Comparison of ENCODE assay signal across 20 cellular contexts in genomic region chr7:33771422-33771821, GRCh38.
"Had no signal": no experiment of that assay in that cellular context is flagged by ENCODE, and none has a peak within 500 bp of the region (broad histone marks: within the 10 kb centered on the region; RNA-seq: fewer than 3 reads in every experiment).

No MANE protein-coding gene starts in this region.

- H3K27ac ChIP-seq: colonic mucosa, left ventricle myocardium inferior, pancreas, suprapubic skin, thyroid gland, uterus had no signal

- H3K4me1 ChIP-seq: colonic mucosa, suprapubic skin, thyroid gland, uterus had no signal

- H3K27me3 ChIP-seq: colonic mucosa, esophagus squamous epithelium, pancreas, suprapubic skin, thyroid gland, uterus had no signal

- H3K36me3 Mint-ChIP-seq: naive B cell; stimulated activated effector memory CD8-positive, alpha-beta T cell treated with anti-CD3 and anti-CD28 coated beads, Interleukin-12 subunit alpha, Interleukin-12 subunit beta, amount 100 ng/mL, for 72 hours had no signal

- H3K9me3 ChIP-seq: colonic mucosa, esophagus squamous epithelium, left ventricle myocardium inferior, pancreas, suprapubic skin, thyroid gland, uterus had no signal

- H3K4me3 ChIP-seq: colonic mucosa, esophagus squamous epithelium, left ventricle myocardium inferior, pancreas, suprapubic skin, thyroid gland, uterus had no signal

- H3K4me3 Mint-ChIP-seq: immature natural killer cell; naive B cell; nephron; stimulated activated effector memory CD8-positive, alpha-beta T cell treated with anti-CD3 and anti-CD28 coated beads, Interleukin-12 subunit alpha, Interleukin-12 subunit beta, amount 100 ng/mL, for 72 hours; type B pancreatic cell had no signal

- H3K4me1 Mint-ChIP-seq: immature natural killer cell; naive B cell; stimulated activated effector memory CD8-positive, alpha-beta T cell treated with anti-CD3 and anti-CD28 coated beads, Interleukin-12 subunit alpha, Interleukin-12 subunit beta, amount 100 ng/mL, for 72 hours had no signal

- H3K27ac Mint-ChIP-seq: immature natural killer cell; nephron; progenitor cell of endocrine pancreas; stimulated activated effector memory CD8-positive, alpha-beta T cell treated with anti-CD3 and anti-CD28 coated beads, Interleukin-12 subunit alpha, Interleukin-12 subunit beta, amount 100 ng/mL, for 72 hours; type B pancreatic cell had no signal

- H3K9me3 Mint-ChIP-seq: naive B cell; nephron; stimulated activated effector memory CD8-positive, alpha-beta T cell treated with anti-CD3 and anti-CD28 coated beads, Interleukin-12 subunit alpha, Interleukin-12 subunit beta, amount 100 ng/mL, for 72 hours had no signal

- DNase-seq: colonic mucosa; dermis blood vessel endothelial cell; esophagus squamous epithelium; immature natural killer cell; left ventricle myocardium inferior; mesendoderm; naive B cell; occipital lobe; pancreas; right cardiac atrium; stimulated activated CD4-positive, alpha-beta T cell treated with anti-CD3 and anti-CD28 coated beads, Interleukin-4, amount 100 ng/mL, for 1 hour; stimulated activated CD8-positive, alpha-beta memory T cell treated with anti-CD3 and anti-CD28 coated beads, Interleukin-4, amount 100 ng/mL, for 48 hours; stimulated activated naive CD8-positive, alpha-beta T cell treated with anti-CD3 and anti-CD28 coated beads, Interleukin-15, Interleukin-2, amounts not matched to agents 100 U/mL and 50 U/mL, for 24 hours; thyroid gland; uterus had no signal

- ATAC-seq: pancreas; right cardiac atrium; stimulated activated effector memory CD8-positive, alpha-beta T cell treated with anti-CD3 and anti-CD28 coated beads, Interleukin-12 subunit alpha, Interleukin-12 subunit beta, amount 100 ng/mL, for 72 hours; stimulated activated naive CD8-positive, alpha-beta T cell treated with anti-CD3 and anti-CD28 coated beads, Interleukin-15, Interleukin-2, amounts not matched to agents 100 U/mL and 50 U/mL, for 24 hours had no signal

- H3K36me3 ChIP-seq: colonic mucosa, esophagus squamous epithelium, left ventricle myocardium inferior, pancreas, suprapubic skin, thyroid gland, uterus had no signal
